In genomic region chrX:37692918-37693317, GRCh38 we compare ENCODE assay signal across 27 cellular contexts. TPM values are rescaled to one million over a fixed set of nuclear protein-coding genes. Genes with fewer than 3 reads are reported as not detected.
DNase-seq lines count a peak whose midpoint lies in the region; ATAC-seq, FAIRE-seq and TF ChIP-seq lines count a peak whose summit lies in the region.
"Had no signal": no experiment of that assay in that cellular context is flagged by ENCODE, and none has a peak within 500 bp of the region (broad histone marks: within the 10 kb centered on the region; RNA-seq: fewer than 3 reads in every experiment).

No MANE protein-coding gene starts in this region.

- no peak for ATAC-seq in mucosa of descending colon
- ATAC-seq: Right ventricle myocardium inferior had no signal

- H3K9me2 ChIP-seq in Loucy (replicated peaks; ENCODE audit: low read depth, low read length): no peaks in the 10 kb centered on the region

- peak; percentile 73 for FAIRE-seq in astrocyte (lab: Jason Lieb, UNC)
- FAIRE-seq: GM19239, H1 had no signal

- H3K9ac ChIP-seq in Loucy (ENCODE audit: low read depth, low read length, poor library complexity, severe bottlenecking) (no peak overlapping the region), astrocyte (ENCODE audit: low read length) (no peak overlapping the region), stomach smooth muscle (ENCODE audit: low read length in 2 of 2) (no peak overlapping the region), neuronal stem cell (ENCODE audit: low read depth, low read length, poor library complexity) (no peak overlapping the region)

- no CpG with 5 or more reads among the region's 3 CpGs for WGBS in neuronal stem cell (ENCODE audit: extremely low coverage in 2 of 2, insufficient read length in 2 of 2, insufficient replicate concordance in 1 of 2), 2 donors

- H3K18ac ChIP-seq in neuronal stem cell (ENCODE audit: low read length): no peak overlapping the region

- H3K27ac ChIP-seq in astrocyte (ENCODE audit: low read depth, low read length) (no peak overlapping the region), stomach smooth muscle (ENCODE audit: low read length) (peak overlapping the region; percentile 50), neuronal stem cell (replicated peaks; ENCODE audit: low read length) (no peak overlapping the region)
- H3K27ac ChIP-seq: PC-9, SJCRH30 had no signal

- no peaks in the 10 kb centered on the region for H3K9me3 Mint-ChIP-seq in astrocyte (ENCODE audit: unreplicated experiment)
- H3K9me3 Mint-ChIP-seq: CD8-positive, alpha-beta memory T cell; IgD-negative memory B cell had no signal

- H3K27ac Mint-ChIP-seq in astrocyte (ENCODE audit: unreplicated experiment): no peak overlapping the region
- H3K27ac Mint-ChIP-seq: CD14-positive monocyte, IgD-negative memory B cell had no signal

- H2AK5ac ChIP-seq in neuronal stem cell (ENCODE audit: low read depth, low read length): no peak overlapping the region

- no peaks in the 10 kb centered on the region for H3K79me1 ChIP-seq in neuronal stem cell (ENCODE audit: low read depth, low read length)

- peaks cover 9% of the 10 kb centered on the region; the same call in 1 of the 2 replicates for H3K36me3 ChIP-seq in Loucy (ENCODE audit: insufficient read depth, low read length)
- no peaks in the 10 kb centered on the region for H3K36me3 ChIP-seq in astrocyte (ENCODE audit: insufficient read depth, low read length)
- H3K36me3 ChIP-seq in stomach smooth muscle (ENCODE audit: control insufficient read depth in 2 of 2, insufficient read depth in 2 of 2, low read length in 2 of 2): peaks cover 0 to 4% of the 10 kb centered on the region in 2 donors
- H3K36me3 ChIP-seq in mucosa of descending colon (ENCODE audit: low read depth): no peaks in the 10 kb centered on the region
- H3K36me3 ChIP-seq in neuronal stem cell (replicated peaks in 1 of 2; ENCODE audit: control insufficient read depth in 2 of 2, insufficient read depth in 2 of 2, low read length in 2 of 2): no peaks in the 10 kb centered on the region
- H3K36me3 ChIP-seq: BE2C, SJCRH30 had no signal

- H3K36me3 Mint-ChIP-seq in astrocyte (ENCODE audit: low read depth, unreplicated experiment): no peaks in the 10 kb centered on the region
- H3K36me3 Mint-ChIP-seq: CD14-positive monocyte; CD8-positive, alpha-beta memory T cell had no signal

- no peak overlapping the region for H4K8ac ChIP-seq in neuronal stem cell (ENCODE audit: low read depth, low read length)

- TF ChIP-seq CTCF in Loucy (conservative IDR thresholded peaks at IDR 0.05; ENCODE audit: low read length): no peak
- no peak for TF ChIP-seq CTCF in astrocyte (IDR thresholded peaks at IDR 0.05; ENCODE audit: insufficient read depth, low read depth, low read length)
- TF ChIP-seq CTCF in fibroblast of villous mesenchyme (IDR thresholded peaks at IDR 0.05; ENCODE audit: insufficient read depth, low read depth, low read length): no peak
- no peak for TF ChIP-seq CTCF in mucosa of descending colon (IDR thresholded peaks at IDR 0.05)

- intact Hi-C loops in mucosa of descending colon (cut with DNase I, micrococcal nuclease): no loop called here

- no peak overlapping the region for H2BK5ac ChIP-seq in neuronal stem cell (ENCODE audit: low read length)

- H3K23ac ChIP-seq in neuronal stem cell (ENCODE audit: low read depth, low read length, poor library complexity): no peak overlapping the region

- no peak overlapping the region for H4K91ac ChIP-seq in neuronal stem cell (ENCODE audit: low read depth, low read length, poor library complexity)

- H3K27me3 ChIP-seq in Loucy (ENCODE audit: insufficient read depth, low read length, poor library complexity, severe bottlenecking) (no peaks in the 10 kb centered on the region), astrocyte (ENCODE audit: insufficient read depth, low read length) (no peaks in the 10 kb centered on the region), stomach smooth muscle (ENCODE audit: control insufficient read depth in 1 of 2, insufficient read depth in 2 of 2, low read length in 2 of 2) (peaks cover 0 to 1% of the 10 kb centered on the region in 2 donors), neuronal stem cell (ENCODE audit: control insufficient read depth in 3 of 3, insufficient read depth in 3 of 3, low read depth in 1 of 3, low read length in 3 of 3) (peaks cover 0 to 3% (median 0%) of the 10 kb centered on the region in 3 experiments)
- H3K27me3 ChIP-seq: BE2C, SJCRH30 had no signal

- H4K20me1 ChIP-seq in Loucy (ENCODE audit: insufficient read depth, low read length, poor library complexity, severe bottlenecking) (no peaks in the 10 kb centered on the region), astrocyte (ENCODE audit: insufficient read depth, low read length) (no peaks in the 10 kb centered on the region)

- H3K14ac ChIP-seq in neuronal stem cell (ENCODE audit: low read length): no peak overlapping the region

- H3K4me3 Mint-ChIP-seq in astrocyte (ENCODE audit: unreplicated experiment): no peak overlapping the region
- H3K4me3 Mint-ChIP-seq: CD14-positive monocyte; CD8-positive, alpha-beta memory T cell; IgD-negative memory B cell had no signal

- H3K4me3 ChIP-seq in Loucy (ENCODE audit: low read length, poor library complexity, severe bottlenecking) (no peak overlapping the region), astrocyte (ENCODE audit: insufficient read depth, low read depth, low read length) (no peak overlapping the region), fibroblast of villous mesenchyme (ENCODE audit: low read depth, low read length) (no peak overlapping the region), stomach smooth muscle (ENCODE audit: low read length in 2 of 2) (no peak overlapping the region), mucosa of descending colon (no peak overlapping the region), neuronal stem cell (ENCODE audit: low read length in 2 of 2) (no peak overlapping the region)
- H3K4me3 ChIP-seq: PC-9, SJCRH30 had no signal

- no peak overlapping the region for H2BK120ac ChIP-seq in neuronal stem cell (ENCODE audit: low read depth, low read length)

- H3K79me2 ChIP-seq in Loucy (ENCODE audit: insufficient read depth, low read length): peaks cover 73% of the 10 kb centered on the region
- no peaks in the 10 kb centered on the region for H3K79me2 ChIP-seq in astrocyte (ENCODE audit: insufficient read depth, low read length)

- H3F3A ChIP-seq in Loucy (ENCODE audit: low read depth): no peaks in the 10 kb centered on the region

- DNase-seq in astrocyte (ENCODE audit: low read depth) (no peak), fibroblast of villous mesenchyme (ENCODE audit: low read depth) (peak; percentile 30), mucosa of descending colon (no peak), neuronal stem cell (ENCODE audit: low spot score) (no peak)
- DNase-seq in activated naive CD4-positive, alpha-beta T cell treated with anti-CD3 and anti-CD28 coated beads, Interleukin-2, amount 50 U/mL, for 16 hours: no peak
- DNase-seq: ACHN; BE2C; Calu3; CD8-positive, alpha-beta memory T cell; DMS153; DND-41; HCEC 1CT; NCI-H1105; NCI-H146; NCI-H1930; NCI-H2107; NCI-H524 treated with DMSO at 0.1 percent for 48 hours; NCI-H774; PC-9; SJCRH30 had no signal

- no peak overlapping the region for H2AFZ ChIP-seq in Loucy (ENCODE audit: low read length)
- no peak overlapping the region for H2AFZ ChIP-seq in astrocyte (ENCODE audit: low read depth, low read length)
- no peak overlapping the region for H2AFZ ChIP-seq in neuronal stem cell (ENCODE audit: low read length)
- H2AFZ ChIP-seq: PC-9 had no signal

- H3K4ac ChIP-seq in neuronal stem cell (ENCODE audit: low read length): no peak overlapping the region

- no peaks in the 10 kb centered on the region for H3K9me3 ChIP-seq in Loucy (ENCODE audit: insufficient read depth, low read depth, low read length)
- H3K9me3 ChIP-seq in astrocyte (ENCODE audit: insufficient read depth, low read depth, low read length): no peaks in the 10 kb centered on the region
- H3K9me3 ChIP-seq in stomach smooth muscle (ENCODE audit: control insufficient read depth in 2 of 2, low read length in 2 of 2): no peaks in the 10 kb centered on the region
- H3K9me3 ChIP-seq in mucosa of descending colon: no peaks in the 10 kb centered on the region
- no peaks in the 10 kb centered on the region for H3K9me3 ChIP-seq in neuronal stem cell (replicated peaks in 1 of 2; ENCODE audit: control insufficient read depth in 2 of 2, insufficient read depth in 1 of 2, low read depth in 1 of 2, low read length in 2 of 2)
- H3K9me3 ChIP-seq: BE2C, SJCRH30 had no signal

- peaks cover 36% of the 10 kb centered on the region for H3K4me1 ChIP-seq in Loucy (ENCODE audit: insufficient read depth, low read length, poor library complexity, severe bottlenecking)
- H3K4me1 ChIP-seq in astrocyte (ENCODE audit: insufficient read depth, low read length): no peaks in the 10 kb centered on the region
- H3K4me1 ChIP-seq in stomach smooth muscle (ENCODE audit: control insufficient read depth, insufficient read depth, low read length): no peaks in the 10 kb centered on the region
- no peaks in the 10 kb centered on the region for H3K4me1 ChIP-seq in mucosa of descending colon (ENCODE audit: low read depth)
- H3K4me1 ChIP-seq in neuronal stem cell (ENCODE audit: control insufficient read depth in 2 of 2, insufficient read depth in 1 of 2, low read depth in 1 of 2, low read length in 2 of 2): no peaks in the 10 kb centered on the region
- H3K4me1 ChIP-seq: BE2C, SJCRH30 had no signal

- H2BK15ac ChIP-seq in neuronal stem cell (ENCODE audit: low read length): no peak overlapping the region

- peak overlapping the region; percentile 20 for H3K4me2 ChIP-seq in Loucy (ENCODE audit: low read depth, low read length, poor library complexity, severe bottlenecking)
- no peak overlapping the region for H3K4me2 ChIP-seq in astrocyte (ENCODE audit: low read length)
- no peak overlapping the region for H3K4me2 ChIP-seq in neuronal stem cell (ENCODE audit: insufficient read depth, low read length, poor library complexity, severe bottlenecking)
- H3K4me2 ChIP-seq: PC-9 had no signal

- no peaks in the 10 kb centered on the region for H3K4me1 Mint-ChIP-seq in astrocyte (ENCODE audit: low read depth, unreplicated experiment)
- H3K4me1 Mint-ChIP-seq: CD14-positive monocyte; CD8-positive, alpha-beta memory T cell; IgD-negative memory B cell had no signal

- H3K27me3 Mint-ChIP-seq in astrocyte (ENCODE audit: low read depth, unreplicated experiment): no peaks in the 10 kb centered on the region

- H2BK12ac ChIP-seq in neuronal stem cell (ENCODE audit: low read length): no peak overlapping the region

RNA-seq across cellular contexts. Expression of gene XK, which starts 7.3 kb away (rescaled TPM):
- total RNA-seq in astrocyte (0.17 and 0.25 TPM in 2 replicates), fibroblast of villous mesenchyme (0.64 and 0.86 TPM in 2 replicates), mucosa of descending colon (10 to 100 TPM; 22.8 to 34.7 (median 29.5) TPM)
- polyA plus RNA-seq in neuronal stem cell (2013, experiment 1 of 2): 0.45 TPM
- 0.53 TPM for polyA plus RNA-seq in neuronal stem cell (2013, experiment 2 of 2)
- total RNA-seq: SJCRH30 had no signal
- polyA plus RNA-seq: CD8-positive, alpha-beta memory T cell had no signal

Comparison
In these comparisons a context has a peak if more than half of its experiments do, and no peak if none do; other contexts are left out.
1. RNA of gene XK, which starts 7.3 kb away (total RNA-seq): 22.8 to 34.7 TPM in mucosa of descending colon; 0.64 to 0.86 TPM in fibroblast of villous mesenchyme and 0.17 to 0.25 TPM in astrocyte; every median in the first group is over 10 times any median in the second.